ENCODE assay signal across 10 cellular contexts in the genomic region with DNA sequence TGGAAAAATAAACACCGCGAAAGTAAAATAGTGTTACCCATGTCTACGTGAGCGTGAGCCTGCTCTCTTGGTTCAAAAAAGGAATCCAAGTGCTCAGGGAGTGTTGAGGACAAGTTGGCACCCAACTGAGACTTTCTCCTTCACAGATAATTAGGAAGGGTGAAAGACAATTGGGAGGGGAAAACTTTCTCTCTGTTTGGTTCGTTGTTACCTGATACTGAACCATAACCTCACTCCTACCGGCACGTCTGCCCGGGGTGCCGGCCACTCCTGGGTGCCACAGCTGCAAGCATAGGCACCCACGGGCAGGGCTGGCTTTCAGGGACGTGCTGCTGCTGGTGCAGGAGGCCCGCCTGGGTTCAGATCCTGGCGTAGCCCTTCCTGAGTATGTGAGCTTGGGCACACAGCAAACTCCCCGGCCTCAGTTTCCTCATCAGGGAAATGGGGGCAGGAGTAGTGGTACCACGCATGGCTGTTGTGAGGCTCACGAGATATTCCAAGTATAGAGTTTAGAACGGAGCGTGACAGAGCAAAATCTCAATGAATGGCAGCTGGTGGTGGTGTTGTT. TPM values are rescaled to one million over a fixed set of nuclear protein-coding genes. Genes with fewer than 3 reads are reported as not detected.
DNase-seq lines count a peak whose midpoint lies in the region; ATAC-seq and TF ChIP-seq lines count a peak whose summit lies in the region.
"Had no signal": no experiment of that assay in that cellular context is flagged by ENCODE, and none has a peak within 500 bp of the region (broad histone marks: within the 10 kb centered on the region; RNA-seq: fewer than 3 reads in every experiment).

No MANE protein-coding gene starts in this region.

- in situ Hi-C loops in GM23248 (cut with MboI), result no loop called here

- H3K4me3 Mint-ChIP-seq in stimulated activated effector memory CD8-positive, alpha-beta T cell treated with anti-CD3 and anti-CD28 coated beads, Interleukin-12 subunit alpha, Interleukin-12 subunit beta, amount 100 ng/mL, for 72 hours, result peak overlapping the region; percentile 67

- WGBS in GM23248 (ENCODE audit: low coverage in 1 of 2, low lambda C conversion rate in 2 of 2, missing lambda C conversion rate in 2 of 2), 2 experiments, result 50 to 52% methylated on average over 18 of the region's 18 CpGs
- 23 to 38% methylated on average over 14 to 18 of the region's 18 CpGs for WGBS in testis, 2 donors

- TF ChIP-seq CTCF in ascending aorta (IDR thresholded peaks at IDR 0.05) (no peak), left lung (IDR thresholded peaks at IDR 0.05) (no peak), testis (IDR thresholded peaks at IDR 0.05) (no peak)

- H3K4me3 ChIP-seq in GM23248 (peak overlapping the region; percentile 67), ascending aorta (peak overlapping the region; percentile 0 to 39), left lung (no peak overlapping the region), testis (no peak overlapping the region)

- peak; percentile 8 for ATAC-seq in left lung
- no peak for ATAC-seq in stimulated activated effector memory CD8-positive, alpha-beta T cell treated with anti-CD3 and anti-CD28 coated beads, Interleukin-12 subunit alpha, Interleukin-12 subunit beta, amount 100 ng/mL, for 72 hours

- H3K36me3 Mint-ChIP-seq in stimulated activated effector memory CD8-positive, alpha-beta T cell treated with anti-CD3 and anti-CD28 coated beads, Interleukin-12 subunit alpha, Interleukin-12 subunit beta, amount 100 ng/mL, for 72 hours, result no peaks in the 10 kb centered on the region

- H3K4me2 ChIP-seq in GM23248 (ENCODE audit: unreplicated experiment), result peak overlapping the region; percentile 83

- H2AFZ ChIP-seq in GM23248, result no peak overlapping the region

- H3K9me3 ChIP-seq in GM23248 (ENCODE audit: low read depth) (no peaks in the 10 kb centered on the region), ascending aorta (no peaks in the 10 kb centered on the region), left lung (no peaks in the 10 kb centered on the region), testis (no peaks in the 10 kb centered on the region)

- TF ChIP-seq POLR2A in testis (IDR thresholded peaks at IDR 0.05), result no peak

- H3K4me1 ChIP-seq in GM23248 (ENCODE audit: insufficient read depth), result peaks cover 7% of the 10 kb centered on the region
- peaks cover 6 to 25% of the 10 kb centered on the region in 2 donors for H3K4me1 ChIP-seq in ascending aorta
- peaks cover 21 to 28% of the 10 kb centered on the region in 2 donors for H3K4me1 ChIP-seq in left lung
- H3K4me1 ChIP-seq in testis, result peaks cover 16% of the 10 kb centered on the region

- peak overlapping the region; percentile 6 for H3K27ac Mint-ChIP-seq in stimulated activated effector memory CD8-positive, alpha-beta T cell treated with anti-CD3 and anti-CD28 coated beads, Interleukin-12 subunit alpha, Interleukin-12 subunit beta, amount 100 ng/mL, for 72 hours
- H3K27ac Mint-ChIP-seq: stimulated activated naive CD8-positive, alpha-beta T cell treated with anti-CD3 and anti-CD28 coated beads, Interleukin-15, Interleukin-2, amounts not matched to agents 100 ng/mL and 50 ng/mL, for 24 hours had no signal

- no peaks in the 10 kb centered on the region for H3K79me2 ChIP-seq in GM23248 (ENCODE audit: insufficient read depth)

- H3F3A ChIP-seq in GM23248 (ENCODE audit: insufficient read depth), result peaks cover 6% of the 10 kb centered on the region; the same call in 1 of the 2 replicates

- intact Hi-C loops in ascending aorta (cut with DNase I) (loop anchor here (1.0 to 10.0 kb wide), 4 partner anchors 30 to 303 kb away; no protein-coding TSS in a partner anchor), left lung (cut with DNase I) (no loop called here), testis (cut with DNase I; ENCODE audit: low total_unique reads) (no loop called here)

- no peaks in the 10 kb centered on the region for H4K20me1 ChIP-seq in GM23248 (ENCODE audit: insufficient read depth)

- peaks cover 15% of the 10 kb centered on the region; the same call in 1 of the 2 replicates for H3K27me3 ChIP-seq in GM23248 (replicated peaks; ENCODE audit: insufficient read depth)
- no peaks in the 10 kb centered on the region for H3K27me3 ChIP-seq in ascending aorta
- H3K27me3 ChIP-seq in left lung, result peaks cover 0 to 13% of the 10 kb centered on the region in 2 donors
- H3K27me3 ChIP-seq in testis, result no peaks in the 10 kb centered on the region

- peak overlapping the region; percentile 45; the same call in 1 of the 2 replicates for H3K9ac ChIP-seq in GM23248

- no peaks in the 10 kb centered on the region for H3K9me2 ChIP-seq in GM23248 (ENCODE audit: insufficient read depth)

- DNase-seq in GM23248, result no peak
- DNase-seq in ascending aorta (ENCODE audit: low spot score in 2 of 2), result no peak
- DNase-seq in left lung, result peak in 1 of 2 donors; percentile 35
- DNase-seq in stimulated activated effector memory CD8-positive, alpha-beta T cell treated with anti-CD3 and anti-CD28 coated beads, Interleukin-12 subunit alpha, Interleukin-12 subunit beta, amount 100 ng/mL, for 72 hours (ENCODE audit: low spot score in 2 of 2), result no peak
- no peak for DNase-seq in activated gamma-delta T cell treated with Interleukin-2 at 50 U/mL for 16 hours
- DNase-seq in stimulated activated CD4-positive, alpha-beta T cell treated with anti-CD3 and anti-CD28 coated beads, Interleukin-12 subunit alpha, Interleukin-12 subunit beta, amount 100 ng/mL, for 4 hours, result no peak
- no peak for DNase-seq in testis
- no peak for DNase-seq in NCI-H1436 treated with DMSO at 0.1 percent for 48 hours (lab: John Stamatoyannopoulos, UW)

- H3K36me3 ChIP-seq in GM23248 (ENCODE audit: low read depth), result no peaks in the 10 kb centered on the region
- H3K36me3 ChIP-seq in ascending aorta, result no peaks in the 10 kb centered on the region
- H3K36me3 ChIP-seq in left lung, result no peaks in the 10 kb centered on the region
- no peaks in the 10 kb centered on the region for H3K36me3 ChIP-seq in testis (ENCODE audit: low read depth, missing control alignments)

- peaks cover 17% of the 10 kb centered on the region for H3K4me1 Mint-ChIP-seq in stimulated activated effector memory CD8-positive, alpha-beta T cell treated with anti-CD3 and anti-CD28 coated beads, Interleukin-12 subunit alpha, Interleukin-12 subunit beta, amount 100 ng/mL, for 72 hours

- H3K27ac ChIP-seq in GM23248, result no peak overlapping the region
- peak overlapping the region; percentile 94 to 99 for H3K27ac ChIP-seq in ascending aorta
- H3K27ac ChIP-seq in left lung, result peak overlapping the region; percentile 56 to 68
- H3K27ac ChIP-seq in testis, result no peak overlapping the region

- H3K9me3 Mint-ChIP-seq in stimulated activated effector memory CD8-positive, alpha-beta T cell treated with anti-CD3 and anti-CD28 coated beads, Interleukin-12 subunit alpha, Interleukin-12 subunit beta, amount 100 ng/mL, for 72 hours, result no peaks in the 10 kb centered on the region
- H3K9me3 Mint-ChIP-seq: activated CD8-positive, alpha-beta T cell treated with anti-CD3 and anti-CD28 coated beads for 36 hours; stimulated activated naive CD8-positive, alpha-beta T cell treated with anti-CD3 and anti-CD28 coated beads, Interleukin-15, Interleukin-2, amounts not matched to agents 100 ng/mL and 50 ng/mL, for 24 hours had no signal

RNA-seq across cellular contexts. Expression of a gene that starts 38.2 kb away (rescaled TPM):
- 6.1 and 6.6 TPM in 2 replicates for total RNA-seq in GM23248 (2014; rRNA removed; shearing (Covaris generic))
- polyA plus RNA-seq in GM23248 (2016; fragmentation: Nextera tagmentation; extraction: Ambion mirVana) (11.8 and 12.5 TPM in 2 replicates), testis (ENCODE audit: insufficient read depth, low read depth, low replicate concordance) (16.8 TPM)
- total RNA-seq in ascending aorta (56.8 TPM), left lung (100 to 1,000 TPM in 1 of 2 donors, 10 to 100 TPM in 1; 41.0 to 109 TPM), testis (10 to 100 TPM in 1 of 2 donors, 1 to 10 TPM in 1; 8.1 to 12.1 TPM)

Comparison
In these comparisons a context has a peak if more than half of its experiments do, and no peak if none do; other contexts are left out.
1. H3K27ac ChIP-seq: peak in ascending aorta (2 of 2) and left lung (2 of 2); none in GM23248 (single experiment) and testis (0 of 2).
2. H3K4me3 ChIP-seq: peak in GM23248 (single experiment) and ascending aorta (2 of 2); none in left lung (0 of 2) and testis (0 of 2).